ENCODE assay signal across 19 cellular contexts in the genomic region with DNA sequence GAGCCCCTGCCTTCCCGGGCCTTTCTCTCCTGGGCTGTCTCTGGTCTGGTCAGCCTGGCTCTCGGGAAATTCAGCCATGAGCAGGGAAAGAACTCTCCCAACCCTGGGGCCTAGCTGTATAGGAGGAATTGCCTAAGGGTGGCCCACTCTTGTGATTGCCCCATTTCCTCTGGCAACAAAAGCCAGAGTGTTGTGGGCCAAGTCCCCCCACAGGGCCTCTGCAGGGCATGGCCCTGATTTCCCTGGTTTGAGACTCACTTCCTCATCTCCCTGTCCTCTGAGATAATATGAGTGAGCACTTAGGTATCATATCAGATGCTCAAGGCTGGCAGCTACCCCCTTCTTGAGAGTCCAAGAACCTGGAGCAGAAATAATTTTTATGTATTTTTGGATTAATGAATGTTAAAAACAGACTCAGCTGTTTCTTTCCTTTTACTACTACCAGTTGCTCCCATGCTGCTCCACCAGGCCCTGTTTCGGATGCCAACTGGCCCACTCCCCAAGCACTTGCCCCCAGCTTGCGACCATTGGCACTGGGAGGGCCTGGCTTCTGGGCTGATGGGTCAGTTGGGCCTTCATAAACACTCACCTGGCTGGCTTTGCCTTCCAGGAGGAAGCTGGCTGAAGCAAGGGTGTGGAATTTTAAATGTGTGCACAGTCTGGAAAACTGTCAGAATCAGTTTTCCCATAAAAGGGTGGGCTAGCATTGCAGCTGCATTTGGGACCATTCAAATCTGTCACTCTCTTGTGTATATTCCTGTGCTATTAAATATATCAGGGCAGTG. TPM values are rescaled to one million over a fixed set of nuclear protein-coding genes. Genes with fewer than 3 reads are reported as not detected.
DNase-seq lines count a peak whose midpoint lies in the region; ATAC-seq and TF ChIP-seq lines count a peak whose summit lies in the region.
"Had no signal": no experiment of that assay in that cellular context is flagged by ENCODE, and none has a peak within 500 bp of the region (broad histone marks: within the 10 kb centered on the region; RNA-seq: fewer than 3 reads in every experiment).

No MANE protein-coding gene starts in this region.

- peak; percentile 29 for ATAC-seq in left lobe of liver

- H3K9me3 ChIP-seq in HEK293 (ENCODE audit: control insufficient read depth, insufficient read depth, low read depth, low read length) = no peaks in the 10 kb centered on the region
- H3K9me3 ChIP-seq: A549, SK-N-SH had no signal

- POLR2A ChIA-PET in HEK293 (lab: Yijun Ruan, JAX) = no interaction called here

- H3K36me3 ChIP-seq in HEK293 (ENCODE audit: control insufficient read depth in 2 of 2, insufficient read depth in 1 of 2, low read length in 2 of 2) = peaks cover 0 to 18% of the 10 kb centered on the region in 2 experiments; a peak in 1 of 3 replicates

- no peaks in the 10 kb centered on the region for H3K4me1 ChIP-seq in HEK293 (ENCODE audit: control insufficient read depth, insufficient read depth, low read length)
- H3K4me1 ChIP-seq: A549 had no signal

- no peak overlapping the region for H3K4me3 ChIP-seq in HEK293 (ENCODE audit: low read depth, low read length)
- H3K4me3 ChIP-seq: A549 had no signal

- TF ChIP-seq CTCF in HEK293 (tag by site-specific recombination; IDR thresholded peaks at IDR 0.05) = no peak

- no peak overlapping the region for H3K27ac ChIP-seq in HEK293 (ENCODE audit: extremely low read depth, low read depth, low read length)
- H3K27ac ChIP-seq: A549 had no signal

- DNase-seq in AML-193 (lab: John Stamatoyannopoulos, UW) = peak; percentile 51 to 69
- peak; percentile 47 for DNase-seq in SKM-1 (lab: John Stamatoyannopoulos, UW; ENCODE audit: unreplicated experiment)
- DNase-seq in left lobe of liver (ENCODE audit: low spot score) = no peak
- no peak for DNase-seq in NCI-H1105 (lab: John Stamatoyannopoulos, UW)
- no peak for DNase-seq in SHP77 treated with DMSO at 0.1 percent for 48 hours (lab: John Stamatoyannopoulos, UW)
- DNase-seq in NCI-H748 treated with DMSO at 0.1 percent for 48 hours (lab: John Stamatoyannopoulos, UW) = no peak
- DNase-seq in cortex of kidney (lab: John Stamatoyannopoulos, UW) = no peak
- DNase-seq: activated effector memory CD4-positive, alpha-beta T cell treated with anti-CD3 and anti-CD28 coated beads, Interleukin-2, amount 50 U/mL, for 16 hours; cerebellar nuclear complex; NCI-H1694 treated with DMSO at 0.1 percent for 48 hours; NCI-H446 treated with DMSO at 0.1 percent for 48 hours; nephron progenitor cell; stimulated activated naive CD8-positive, alpha-beta T cell treated with anti-CD3 and anti-CD28 coated beads, Interleukin-15, amount 100 ng/mL, for 72 hours had no signal

- CTCF ChIA-PET in HEK293 (lab: Yijun Ruan, JAX) = interaction anchor here (1.0 kb wide), 2 partner anchors 65 to 142 kb away, joined by 3 read pairs; no protein-coding TSS in a partner anchor

TF ChIP-seq in HEK293, 187 proteins besides CTCF, POLR2A, EP300 and RAD21:
- TF ChIP-seq ZNF10 (tag by site-specific recombination; IDR thresholded peaks at IDR 0.05) = no peak
- peak; percentile 55; the same call in 1 of the 2 replicates for TF ChIP-seq ZNF133 (tag by site-specific recombination; IDR thresholded peaks at IDR 0.05)
- TF ChIP-seq BCL6B (tag by site-specific recombination; IDR thresholded peaks at IDR 0.05) = no peak
- no peak for TF ChIP-seq PRDM2 (tag by site-specific recombination; IDR thresholded peaks at IDR 0.05; ENCODE audit: borderline replicate concordance)
- no peak for TF ChIP-seq ZSCAN30 (tag by site-specific recombination; IDR thresholded peaks at IDR 0.05)
- no peak for TF ChIP-seq ZNF76 (tag by site-specific recombination; IDR thresholded peaks at IDR 0.05; ENCODE audit: borderline replicate concordance, low read depth)
- no peak for TF ChIP-seq PRDM1 (tag by site-specific recombination; IDR thresholded peaks at IDR 0.05)
- no peak for TF ChIP-seq ZNF248 (tag by site-specific recombination; IDR thresholded peaks at IDR 0.05)

RNA-seq across cellular contexts. Expression of gene IRF5, which starts 11.4 kb away (rescaled TPM):
- total RNA-seq in left lobe of liver = 5.0 TPM
- total RNA-seq: lung microvascular endothelial cell had no signal

RNA-seq across cellular contexts. Expression of gene KCP, which starts 38.7 kb away (rescaled TPM):
- total RNA-seq in left lobe of liver = 0.15 TPM
- total RNA-seq: fibroblast of villous mesenchyme, lung microvascular endothelial cell, pulmonary artery endothelial cell had no signal

Comparison
In these comparisons a context has a peak if more than half of its experiments do, and no peak if none do; other contexts are left out.
1. DNase-seq: peak in AML-193 (2 of 2) and SKM-1 (single experiment); none in left lobe of liver (single experiment), NCI-H1105 (single experiment), SHP77 treated with DMSO at 0.1 percent for 48 hours (single experiment), NCI-H748 treated with DMSO at 0.1 percent for 48 hours (single experiment) and cortex of kidney (single experiment).